Comparison of ENCODE assay signal across 24 cellular contexts in the genomic region with DNA sequence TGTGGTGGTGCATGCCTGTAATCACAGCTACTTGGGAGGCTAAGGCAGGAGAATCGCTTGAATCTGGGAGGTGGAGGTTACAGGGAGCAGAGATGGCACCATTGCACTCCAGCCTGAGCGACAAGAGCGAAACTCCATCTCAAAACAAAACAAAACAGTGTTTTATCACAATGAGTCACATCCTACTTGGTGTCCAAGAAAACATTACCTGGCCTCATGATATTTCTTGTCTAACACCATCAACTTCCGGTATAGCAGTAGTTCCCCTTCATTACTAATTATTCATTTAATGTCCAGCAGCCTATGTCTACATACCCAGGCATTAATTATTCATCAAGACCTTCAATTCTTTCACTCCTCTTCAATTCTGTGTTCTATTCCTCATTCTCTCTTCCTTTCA.
"Had no signal": no experiment of that assay in that cellular context is flagged by ENCODE, and none has a peak within 500 bp of the region (broad histone marks: within the 10 kb centered on the region; RNA-seq: fewer than 3 reads in every experiment).

No MANE protein-coding gene starts in this region.

- H3K27ac ChIP-seq: dorsolateral prefrontal cortex, epithelial cell of prostate, gastroesophageal sphincter, heart right ventricle, left lung, parathyroid adenoma, right lobe of liver, thoracic aorta, tibial nerve, upper lobe of left lung had no signal

- H3K9me3 ChIP-seq: gastroesophageal sphincter, right lobe of liver, thoracic aorta had no signal

- H3K27me3 ChIP-seq: dorsolateral prefrontal cortex, gastroesophageal sphincter, heart right ventricle, left lung, right lobe of liver, tibial nerve, upper lobe of left lung had no signal

- H3K4me3 ChIP-seq: dorsolateral prefrontal cortex, gastroesophageal sphincter, heart right ventricle, left lung, mucosa of descending colon, right lobe of liver, thoracic aorta, tibial nerve, upper lobe of left lung had no signal

- DNase-seq: dorsolateral prefrontal cortex; effector CD4-positive, alpha-beta T cell; foreskin fibroblast; glutamatergic neuron; heart right ventricle; hippocampal formation; left cardiac atrium; left lung; mesenchymal stem cell; mucosa of descending colon; naive B cell; right lobe of liver; stimulated activated CD4-positive, alpha-beta T cell treated with anti-CD3 and anti-CD28 coated beads, Interleukin-4, amount 100 ng/mL, for 4 hours; stimulated activated naive CD8-positive, alpha-beta T cell treated with anti-CD3 and anti-CD28 coated beads, Interleukin-15, Interleukin-2, amounts not matched to agents 100 U/mL and 50 U/mL, for 24 hours; substantia nigra; upper lobe of left lung had no signal

- H3K36me3 ChIP-seq: gastroesophageal sphincter, heart right ventricle, left lung, right lobe of liver, thoracic aorta, tibial nerve, upper lobe of left lung had no signal

- ATAC-seq: esophagus mucosa; gastroesophageal sphincter; heart right ventricle; left cardiac atrium; left lung; mucosa of descending colon; natural killer cell treated with Interleukin-12 subunit alpha and Interleukin-12 subunit beta and Interleukin-15 and Interleukin-18, amount 100 ng/mL, for 72 hours; right lobe of liver; stimulated activated memory B cell treated with anti-CD40 and anti-IgM and Interleukin-4, amounts not matched to agents 10 μg/mL and 1 μg/mL and 100 μg/mL, for 72 hours; stimulated activated naive CD8-positive, alpha-beta T cell treated with anti-CD3 and anti-CD28 coated beads, Interleukin-15, Interleukin-2, amounts not matched to agents 100 U/mL and 50 U/mL, for 24 hours had no signal

- H3K4me1 ChIP-seq: gastroesophageal sphincter, heart right ventricle, left lung, parathyroid adenoma, right lobe of liver, tibial nerve, upper lobe of left lung had no signal
